1 cellular context compared by ENCODE assay signal in genomic region chr3:128730521-128730920, GRCh38.
TF ChIP-seq lines count a peak whose summit lies in the region.

No MANE protein-coding gene starts in this region.

TF ChIP-seq in GM12878, 131 proteins besides CTCF, POLR2A, EP300 and RAD21 (continued from another document):
- no peak for TF ChIP-seq ZBTB40 (IDR thresholded peaks at IDR 0.05; ENCODE audit: borderline replicate concordance)
- 0 out of 2 replicates have a peak, but pooled peaks have one; percentile 15 for TF ChIP-seq RUNX3 (IDR thresholded peaks at IDR 0.05; ENCODE audit: low read length)
